Comparison of ENCODE assay signal across 19 cellular contexts in genomic region chr11:68181719-68182451, GRCh38. TPM values are rescaled to one million over a fixed set of nuclear protein-coding genes. Genes with fewer than 3 reads are reported as not detected.
DNase-seq lines count a peak whose midpoint lies in the region; ATAC-seq and TF ChIP-seq lines count a peak whose summit lies in the region.
"Had no signal": no experiment of that assay in that cellular context is flagged by ENCODE, and none has a peak within 500 bp of the region (broad histone marks: within the 10 kb centered on the region; RNA-seq: fewer than 3 reads in every experiment).

No MANE protein-coding gene starts in this region.

- H3K27ac ChIP-seq in muscle layer of duodenum (ENCODE audit: low read length), result peak overlapping the region; percentile 32
- H3K27ac ChIP-seq: C4-2B, right atrium auricular region had no signal

- H3K9me3 Mint-ChIP-seq in natural killer cell treated with Interleukin-12 subunit alpha and Interleukin-12 subunit beta and Interleukin-15 and Interleukin-18, amount 100 ng/mL, for 72 hours, result no peaks in the 10 kb centered on the region
- no peaks in the 10 kb centered on the region for H3K9me3 Mint-ChIP-seq in glutamatergic neuron (ENCODE audit: unreplicated experiment)
- H3K9me3 Mint-ChIP-seq: activated naive CD4-positive, alpha-beta T cell treated with anti-CD3 and anti-CD28 coated beads, Interleukin-2, amount 10 ng/mL, durations not matched to agents 7 days and 5 days; activated T-cell treated with anti-CD3 and anti-CD28 coated beads, Interleukin-2, amount 50 U/mL, for 72 hours had no signal

- H3K4me1 ChIP-seq in muscle layer of duodenum (ENCODE audit: control insufficient read depth in 1 of 2, insufficient read depth in 2 of 2, low read length in 2 of 2), result no peaks in the 10 kb centered on the region
- H3K4me1 ChIP-seq: right atrium auricular region had no signal

- H3K4me3 Mint-ChIP-seq in natural killer cell treated with Interleukin-12 subunit alpha and Interleukin-12 subunit beta and Interleukin-15 and Interleukin-18, amount 100 ng/mL, for 72 hours, result no peak overlapping the region
- H3K4me3 Mint-ChIP-seq in glutamatergic neuron (ENCODE audit: unreplicated experiment), result no peak overlapping the region
- H3K4me3 Mint-ChIP-seq: activated CD4-positive, alpha-beta T cell treated with anti-CD3 and anti-CD28 coated beads for 36 hours; activated naive CD4-positive, alpha-beta T cell treated with anti-CD3 and anti-CD28 coated beads, Interleukin-2, amount 10 ng/mL, durations not matched to agents 7 days and 5 days; activated T-cell treated with anti-CD3 and anti-CD28 coated beads, Interleukin-2, amount 50 U/mL, for 72 hours; T-helper 17 cell had no signal

- H3K9me3 ChIP-seq in muscle layer of duodenum (ENCODE audit: control insufficient read depth in 1 of 2, low read length in 2 of 2), result no peaks in the 10 kb centered on the region
- H3K9me3 ChIP-seq: right atrium auricular region had no signal

- peaks cover 21 to 30% of the 10 kb centered on the region in 2 donors for H3K36me3 ChIP-seq in muscle layer of duodenum (ENCODE audit: control insufficient read depth in 1 of 2, insufficient read depth in 2 of 2, low read length in 2 of 2)

- peak; percentile 18 for DNase-seq in AG10803 (ENCODE audit: low read depth)
- peak; percentile 37 for DNase-seq in HFF-Myc (ENCODE audit: extremely low read depth, low read depth)
- DNase-seq in choroid plexus epithelial cell (ENCODE audit: low read depth), result peak; percentile 16
- no peak for DNase-seq in natural killer cell treated with Interleukin-12 subunit alpha and Interleukin-12 subunit beta and Interleukin-15 and Interleukin-18, amount 100 ng/mL, for 72 hours (ENCODE audit: low spot score)
- no peak for DNase-seq in posterior cingulate gyrus
- no peak for DNase-seq in glutamatergic neuron
- DNase-seq: activated CD4-positive, alpha-beta T cell treated with anti-CD3 and anti-CD28 coated beads for 36 hours; activated naive CD4-positive, alpha-beta T cell treated with anti-CD3 and anti-CD28 coated beads, Interleukin-2, amount 10 ng/mL, durations not matched to agents 7 days and 5 days; activated T-cell treated with anti-CD3 and anti-CD28 coated beads, Interleukin-2, amount 50 U/mL, for 72 hours; cerebellar nuclear complex; effector CD4-positive, alpha-beta T cell; NCI-H1092; NCI-H1930; NCI-H510A; T-helper 17 cell had no signal

- TF ChIP-seq CTCF in AG10803 (conservative IDR thresholded peaks at IDR 0.05; ENCODE audit: low read length) (no peak), HFF-Myc (IDR thresholded peaks at IDR 0.05; ENCODE audit: low read depth, low read length, missing control alignments) (no peak), choroid plexus epithelial cell (conservative IDR thresholded peaks at IDR 0.05; ENCODE audit: low read depth, low read length) (no peak), glutamatergic neuron (IDR thresholded peaks at IDR 0.05; ENCODE audit: partially characterized antibody, unreplicated experiment) (no peak)

- no peak overlapping the region for H3K27ac Mint-ChIP-seq in natural killer cell treated with Interleukin-12 subunit alpha and Interleukin-12 subunit beta and Interleukin-15 and Interleukin-18, amount 100 ng/mL, for 72 hours
- no peak overlapping the region for H3K27ac Mint-ChIP-seq in glutamatergic neuron (ENCODE audit: unreplicated experiment)
- H3K27ac Mint-ChIP-seq: activated CD4-positive, alpha-beta T cell treated with anti-CD3 and anti-CD28 coated beads for 36 hours; activated naive CD4-positive, alpha-beta T cell treated with anti-CD3 and anti-CD28 coated beads, Interleukin-2, amount 10 ng/mL, durations not matched to agents 7 days and 5 days; activated T-cell treated with anti-CD3 and anti-CD28 coated beads, Interleukin-2, amount 50 U/mL, for 72 hours; T-helper 17 cell had no signal

- no peaks in the 10 kb centered on the region for H3K36me3 Mint-ChIP-seq in natural killer cell treated with Interleukin-12 subunit alpha and Interleukin-12 subunit beta and Interleukin-15 and Interleukin-18, amount 100 ng/mL, for 72 hours
- H3K36me3 Mint-ChIP-seq in glutamatergic neuron (ENCODE audit: unreplicated experiment), result no peaks in the 10 kb centered on the region

- H3K27me3 Mint-ChIP-seq in natural killer cell treated with Interleukin-12 subunit alpha and Interleukin-12 subunit beta and Interleukin-15 and Interleukin-18, amount 100 ng/mL, for 72 hours, result no peaks in the 10 kb centered on the region
- H3K27me3 Mint-ChIP-seq in glutamatergic neuron (ENCODE audit: unreplicated experiment), result no peaks in the 10 kb centered on the region
- H3K27me3 Mint-ChIP-seq: activated CD4-positive, alpha-beta T cell treated with anti-CD3 and anti-CD28 coated beads for 36 hours; activated naive CD4-positive, alpha-beta T cell treated with anti-CD3 and anti-CD28 coated beads, Interleukin-2, amount 10 ng/mL, durations not matched to agents 7 days and 5 days; T-helper 17 cell had no signal

- ATAC-seq in HG02840 (IDR thresholded peaks at IDR 0.05; ENCODE audit: low FRiP score, unreplicated experiment), result no peak
- ATAC-seq in natural killer cell treated with Interleukin-12 subunit alpha and Interleukin-12 subunit beta and Interleukin-15 and Interleukin-18, amount 100 ng/mL, for 72 hours, result no peak
- ATAC-seq: activated CD4-positive, alpha-beta T cell treated with anti-CD3 and anti-CD28 coated beads for 36 hours; activated T-cell treated with anti-CD3 and anti-CD28 coated beads, Interleukin-2, amount 50 U/mL, for 72 hours; T-helper 17 cell had no signal

- intact Hi-C loops in posterior cingulate gyrus (cut with DNase I), result no loop called here

- H3K4me3 ChIP-seq in AG10803 (ENCODE audit: low read length) (no peak overlapping the region), HFF-Myc (replicated peaks; ENCODE audit: low read depth, low read length) (no peak overlapping the region), choroid plexus epithelial cell (ENCODE audit: low read depth, low read length) (no peak overlapping the region), muscle layer of duodenum (ENCODE audit: low read depth in 1 of 2, low read length in 2 of 2) (no peak overlapping the region)
- H3K4me3 ChIP-seq: right atrium auricular region had no signal

- no peaks in the 10 kb centered on the region for H3K27me3 ChIP-seq in muscle layer of duodenum (ENCODE audit: low read depth, low read length)
- H3K27me3 ChIP-seq: right atrium auricular region had no signal

- H3K4me1 Mint-ChIP-seq in natural killer cell treated with Interleukin-12 subunit alpha and Interleukin-12 subunit beta and Interleukin-15 and Interleukin-18, amount 100 ng/mL, for 72 hours (ENCODE audit: low read depth in 2 of 2), result peaks cover 0 to 8% of the 10 kb centered on the region in 2 donors
- no peaks in the 10 kb centered on the region for H3K4me1 Mint-ChIP-seq in glutamatergic neuron (ENCODE audit: low read depth, unreplicated experiment)
- H3K4me1 Mint-ChIP-seq: activated naive CD4-positive, alpha-beta T cell treated with anti-CD3 and anti-CD28 coated beads, Interleukin-2, amount 10 ng/mL, durations not matched to agents 7 days and 5 days had no signal

RNA-seq across cellular contexts. Expression of gene KMT5B, which starts 31.2 kb away (rescaled TPM):
- 10 to 100 TPM; 30.6 to 34.4 TPM for total RNA-seq in natural killer cell treated with Interleukin-12 subunit alpha and Interleukin-12 subunit beta and Interleukin-15 and Interleukin-18, amount 100 ng/mL, for 72 hours
- 77.4 TPM for total RNA-seq in glutamatergic neuron (ENCODE audit: unreplicated experiment)

Comparison
In these comparisons a context has a peak if more than half of its experiments do, and no peak if none do; other contexts are left out.
1. DNase-seq: peak in AG10803 (single experiment), HFF-Myc (single experiment) and choroid plexus epithelial cell (single experiment); none in natural killer cell treated with Interleukin-12 subunit alpha and Interleukin-12 subunit beta and Interleukin-15 and Interleukin-18, amount 100 ng/mL, for 72 hours (single experiment), posterior cingulate gyrus (0 of 10) and glutamatergic neuron (single experiment).